Comparison of ENCODE assay signal across 26 cellular contexts in genomic region chr16:66298006-66298405, GRCh38.
"Had no signal": no experiment of that assay in that cellular context is flagged by ENCODE, and none has a peak within 500 bp of the region (broad histone marks: within the 10 kb centered on the region; RNA-seq: fewer than 3 reads in every experiment).

No MANE protein-coding gene starts in this region.

- H3K27ac ChIP-seq: body of pancreas, neutrophil, tibial artery had no signal

- DNase-seq: activated CD4-positive, alpha-beta T cell treated with anti-CD3 and anti-CD28 coated beads, Interleukin-2, amount 10 ng/mL, durations not matched to agents 24 days and 14 days; activated CD4-positive, CD25-positive, alpha-beta regulatory T cell; activated naive CD4-positive, alpha-beta T cell; activated naive CD8-positive, alpha-beta T cell treated with anti-CD3 and anti-CD28 coated beads, Interleukin-2, amount 10 ng/mL, durations not matched to agents 7 days and 5 days; activated T-cell treated with anti-CD3 and anti-CD28 coated beads for 4 hours; amygdala; body of pancreas; caudate nucleus; erythroblast; foreskin melanocyte; glutamatergic neuron; hippocampal formation; kidney glomerular epithelial cell; left ventricle myocardium superior; mucosa of descending colon; naive B cell; posterior cingulate gyrus; SIG-M5; stimulated activated naive CD8-positive, alpha-beta T cell treated with anti-CD3 and anti-CD28 coated beads, Interleukin-15, Interleukin-2, amounts not matched to agents 100 U/mL and 50 U/mL, for 24 hours; substantia nigra; T-helper 9 cell; tibial artery had no signal

- H3K36me3 ChIP-seq: neutrophil, tibial artery had no signal

- ATAC-seq: body of pancreas; left ventricle myocardium superior; mucosa of descending colon; SK-N-SH treated with all-trans-retinoic acid at 6 μM for 48 hours; stimulated activated naive CD8-positive, alpha-beta T cell treated with anti-CD3 and anti-CD28 coated beads, Interleukin-15, Interleukin-2, amounts not matched to agents 100 U/mL and 50 U/mL, for 24 hours; T-cell had no signal

- H3K27me3 ChIP-seq: body of pancreas had no signal

- H3K9me3 ChIP-seq: body of pancreas, mucosa of descending colon, neutrophil, tibial artery had no signal

- H3K4me1 ChIP-seq: body of pancreas, tibial artery had no signal

- H3K4me3 ChIP-seq: body of pancreas, mucosa of descending colon, skin epidermis, tibial artery had no signal
